ENCODE assay signal across 28 cellular contexts in genomic region chr1:234773936-234774677, GRCh38.
DNase-seq lines count a peak whose midpoint lies in the region; ATAC-seq, FAIRE-seq and TF ChIP-seq lines count a peak whose summit lies in the region.
"Had no signal": no experiment of that assay in that cellular context is flagged by ENCODE, and none has a peak within 500 bp of the region (broad histone marks: within the 10 kb centered on the region; RNA-seq: fewer than 3 reads in every experiment).

No MANE protein-coding gene starts in this region.

- H3K4me2 ChIP-seq in HepG2 (ENCODE audit: low read depth, low read length): no peak overlapping the region

- no peaks in the 10 kb centered on the region for H3K27me3 Mint-ChIP-seq in T-helper 1 cell treated with Interleukin-12 subunit alpha and Interleukin-12 subunit beta and Interleukin-4 antibody, amounts not matched to agents 30 μg/mL and 1 μg/mL, for 36 hours (ENCODE audit: low read depth)
- H3K27me3 Mint-ChIP-seq in endodermal cell (ENCODE audit: insufficient read depth): no peaks in the 10 kb centered on the region
- H3K27me3 Mint-ChIP-seq: brain had no signal

- TF ChIP-seq CTCF in HepG2 (CRISPR knock-in tag; IDR thresholded peaks at IDR 0.05) (no peak), right lobe of liver (IDR thresholded peaks at IDR 0.05) (no peak), endodermal cell (conservative IDR thresholded peaks at IDR 0.05) (no peak)

- no peak for TF ChIP-seq RAD21 in HepG2 (CRISPR knock-in tag; IDR thresholded peaks at IDR 0.05)

- H3K9me3 Mint-ChIP-seq in T-helper 1 cell treated with Interleukin-12 subunit alpha and Interleukin-12 subunit beta and Interleukin-4 antibody, amounts not matched to agents 30 μg/mL and 1 μg/mL, for 36 hours: peaks cover 4% of the 10 kb centered on the region
- peaks cover 7% of the 10 kb centered on the region for H3K9me3 Mint-ChIP-seq in endodermal cell

- no peak overlapping the region for H3K27ac ChIP-seq in HepG2 (ENCODE audit: extremely low read length, insufficient read depth, low read length)
- no peak overlapping the region for H3K27ac ChIP-seq in right lobe of liver
- no peak overlapping the region for H3K27ac ChIP-seq in endodermal cell (ENCODE audit: low read depth, low read length)
- H3K27ac ChIP-seq: 22Rv1, esophagus muscularis mucosa, gastrocnemius medialis, GM23248, thyroid gland had no signal

- no TSS peak for BruUV-seq in HepG2 (replicated peaks; lab: Mats Ljungman, UMichigan)

- H3K4me3 ChIP-seq in HepG2 (replicated peaks in 1 of 3; ENCODE audit: insufficient read depth in 1 of 3, low read depth in 2 of 3, low read length in 3 of 3) (no peak overlapping the region), right lobe of liver (no peak overlapping the region), endodermal cell (ENCODE audit: low read length) (no peak overlapping the region)
- H3K4me3 ChIP-seq: esophagus muscularis mucosa, gastrocnemius medialis, GM23248, lung, spleen, thyroid gland had no signal

- H3K4me3 Mint-ChIP-seq in T-helper 1 cell treated with Interleukin-12 subunit alpha and Interleukin-12 subunit beta and Interleukin-4 antibody, amounts not matched to agents 30 μg/mL and 1 μg/mL, for 36 hours: no peak overlapping the region
- H3K4me3 Mint-ChIP-seq in endodermal cell: no peak overlapping the region
- H3K4me3 Mint-ChIP-seq: brain had no signal

- ATAC-seq in HepG2 (no peak), right lobe of liver (no peak)
- ATAC-seq: gastrocnemius medialis had no signal

- no peak for FAIRE-seq in HepG2 (lab: Jason Lieb, UNC)
- FAIRE-seq: keratinocyte had no signal

- no peaks in the 10 kb centered on the region for H3K79me2 ChIP-seq in HepG2 (ENCODE audit: insufficient read depth, low read length)

- H3K9me3 ChIP-seq in HepG2 (ENCODE audit: low read length) (no peaks in the 10 kb centered on the region), right lobe of liver (no peaks in the 10 kb centered on the region), endodermal cell (ENCODE audit: control insufficient read depth, low read length) (no peaks in the 10 kb centered on the region)
- H3K9me3 ChIP-seq: gastrocnemius medialis, spleen, thyroid gland had no signal

- CTCF ChIA-PET in HepG2 (lab: Yijun Ruan, JAX; ENCODE audit: low intra/inter-chr PET ratio, low total read pairs): no interaction called here

- H3K36me3 Mint-ChIP-seq in T-helper 1 cell treated with Interleukin-12 subunit alpha and Interleukin-12 subunit beta and Interleukin-4 antibody, amounts not matched to agents 30 μg/mL and 1 μg/mL, for 36 hours (ENCODE audit: low read depth): peaks cover 19% of the 10 kb centered on the region
- no peaks in the 10 kb centered on the region for H3K36me3 Mint-ChIP-seq in endodermal cell (ENCODE audit: low read depth)
- H3K36me3 Mint-ChIP-seq: brain had no signal

- H3K27ac Mint-ChIP-seq in T-helper 1 cell treated with Interleukin-12 subunit alpha and Interleukin-12 subunit beta and Interleukin-4 antibody, amounts not matched to agents 30 μg/mL and 1 μg/mL, for 36 hours: peak overlapping the region; percentile 3
- no peak overlapping the region for H3K27ac Mint-ChIP-seq in endodermal cell

- WGBS in HepG2 (ENCODE audit: low lambda C conversion rate): 90% methylated on average over 4 of the region's 4 CpGs
- 93% methylated on average over 4 of the region's 4 CpGs for WGBS in right lobe of liver (ENCODE audit: insufficient coverage, low coverage, low lambda C conversion rate, missing lambda C conversion rate)
- 86 to 88% methylated on average over 1 to 4 of the region's 4 CpGs for WGBS in endodermal cell (ENCODE audit: insufficient coverage in 1 of 2, insufficient read length in 1 of 2), 2 experiments

- POLR2A ChIA-PET in HepG2 (lab: Yijun Ruan, JAX): interaction anchor here (0.7 to 9.3 kb wide), 3 partner anchors 50 to 164 kb away, joined by 3 to 84 read pairs (median 3); partner anchors contain the start of gene IRF2BP2

- no peak overlapping the region for H2AFZ ChIP-seq in HepG2 (ENCODE audit: low read length)
- H2AFZ ChIP-seq: GM23248 had no signal

- TF ChIP-seq POLR2A in HepG2 (IDR thresholded peaks at IDR 0.05; ENCODE audit: insufficient read depth in 1 of 2, low read depth in 2 of 2, low read length in 2 of 2): no peak
- TF ChIP-seq POLR2A in right lobe of liver (IDR thresholded peaks at IDR 0.05): no peak

- TF ChIP-seq EP300 in HepG2 (IDR thresholded peaks at IDR 0.05; ENCODE audit: low read depth in 2 of 2, low read length in 2 of 2) (no peak), HepG2 (CRISPR knock-in tag; IDR thresholded peaks at IDR 0.05; ENCODE audit: borderline replicate concordance) (no peak)

- H3K4me1 Mint-ChIP-seq in T-helper 1 cell treated with Interleukin-12 subunit alpha and Interleukin-12 subunit beta and Interleukin-4 antibody, amounts not matched to agents 30 μg/mL and 1 μg/mL, for 36 hours (ENCODE audit: low read depth): peaks cover 41% of the 10 kb centered on the region
- H3K4me1 Mint-ChIP-seq in endodermal cell: peaks cover 27% of the 10 kb centered on the region

- H3K4me1 ChIP-seq in HepG2 (ENCODE audit: insufficient read depth, low read length) (peaks cover 53% of the 10 kb centered on the region), right lobe of liver (peaks cover 0 to 5% (median 0%) of the 10 kb centered on the region in 4 donors), endodermal cell (ENCODE audit: control insufficient read depth, insufficient read depth, low read length) (peaks cover 7% of the 10 kb centered on the region)

- DNase-seq in T-helper 1 cell: no peak
- no peak for DNase-seq in HepG2 (ENCODE audit: low spot score)
- no peak for DNase-seq in right lobe of liver
- DNase-seq in endodermal cell: peak; percentile 17
- DNase-seq in D341Med (ENCODE audit: low spot score): no peak
- DNase-seq in DMS53 treated with DMSO at 0.1 percent for 48 hours (lab: John Stamatoyannopoulos, UW; ENCODE audit: unreplicated experiment): no peak
- DNase-seq in NCI-H446 treated with DMSO at 0.1 percent for 48 hours (lab: John Stamatoyannopoulos, UW): no peak
- DNase-seq: activated CD4-positive, alpha-beta T cell treated with anti-CD3 and anti-CD28 coated beads for 48 hours; COR-L47; effector memory CD4-positive, alpha-beta T cell; gastrocnemius medialis; NCI-H1092; NCI-H187 treated with DMSO at 0.1 percent for 48 hours; NCI-H226; nucleus accumbens; retina; Right ventricle myocardium superior; spleen; stimulated activated CD4-positive, alpha-beta T cell treated with anti-CD3 and anti-CD28 coated beads, Interleukin-4, amount 100 ng/mL, for 1 hour; stimulated activated naive CD8-positive, alpha-beta T cell treated with anti-CD3 and anti-CD28 coated beads, Interleukin-15, Interleukin-2, amounts not matched to agents 100 U/mL and 50 U/mL, for 24 hours; thyroid gland had no signal

- H4K20me1 ChIP-seq in HepG2 (ENCODE audit: insufficient read depth, low read length): no peaks in the 10 kb centered on the region

- in situ Hi-C loops in HepG2 (cut with HindIII; ENCODE audit: extremely low pct_ligation_motif_present, low pct_unique_long_range_greater_than_20kb): loop anchor here (5.0 kb wide), 1 partner anchor 68 kb away; no protein-coding TSS in a partner anchor

- H3K36me3 ChIP-seq in HepG2 (replicated peaks in 1 of 2; ENCODE audit: control insufficient read depth in 1 of 2, insufficient read depth in 2 of 2, low read length in 2 of 2) (no peaks in the 10 kb centered on the region), right lobe of liver (no peaks in the 10 kb centered on the region), endodermal cell (ENCODE audit: control insufficient read depth, insufficient read depth, low read length) (no peaks in the 10 kb centered on the region)
- H3K36me3 ChIP-seq: esophagus muscularis mucosa, gastrocnemius medialis, spleen, thyroid gland had no signal

- H3K9ac ChIP-seq in HepG2 (ENCODE audit: insufficient read depth, low read depth, low read length) (no peak overlapping the region), endodermal cell (ENCODE audit: extremely low read depth, low read length, poor library complexity, severe bottlenecking) (no peak overlapping the region)
- H3K9ac ChIP-seq: GM23248 had no signal

- peaks cover 0 to 17% of the 10 kb centered on the region in 2 experiments; a peak in 3 of 5 replicates for H3K27me3 ChIP-seq in HepG2 (ENCODE audit: control insufficient read depth in 1 of 2, insufficient read depth in 2 of 2, low read length in 2 of 2)
- H3K27me3 ChIP-seq in right lobe of liver: no peaks in the 10 kb centered on the region
- peaks cover 26% of the 10 kb centered on the region for H3K27me3 ChIP-seq in endodermal cell (ENCODE audit: control insufficient read depth, insufficient read depth, low read length, poor library complexity, severe bottlenecking)
- H3K27me3 ChIP-seq: thyroid gland had no signal

- intact Hi-C loops in HepG2 (cut with micrococcal nuclease; ENCODE audit: unreplicated experiment) (loop anchor here (2.0 to 5.0 kb wide), 2 partner anchors 103 to 161 kb away; no protein-coding TSS in a partner anchor), right lobe of liver (cut with DNase I) (no loop called here)
